ENCODE assay signal across 8 cellular contexts in the genomic region with DNA sequence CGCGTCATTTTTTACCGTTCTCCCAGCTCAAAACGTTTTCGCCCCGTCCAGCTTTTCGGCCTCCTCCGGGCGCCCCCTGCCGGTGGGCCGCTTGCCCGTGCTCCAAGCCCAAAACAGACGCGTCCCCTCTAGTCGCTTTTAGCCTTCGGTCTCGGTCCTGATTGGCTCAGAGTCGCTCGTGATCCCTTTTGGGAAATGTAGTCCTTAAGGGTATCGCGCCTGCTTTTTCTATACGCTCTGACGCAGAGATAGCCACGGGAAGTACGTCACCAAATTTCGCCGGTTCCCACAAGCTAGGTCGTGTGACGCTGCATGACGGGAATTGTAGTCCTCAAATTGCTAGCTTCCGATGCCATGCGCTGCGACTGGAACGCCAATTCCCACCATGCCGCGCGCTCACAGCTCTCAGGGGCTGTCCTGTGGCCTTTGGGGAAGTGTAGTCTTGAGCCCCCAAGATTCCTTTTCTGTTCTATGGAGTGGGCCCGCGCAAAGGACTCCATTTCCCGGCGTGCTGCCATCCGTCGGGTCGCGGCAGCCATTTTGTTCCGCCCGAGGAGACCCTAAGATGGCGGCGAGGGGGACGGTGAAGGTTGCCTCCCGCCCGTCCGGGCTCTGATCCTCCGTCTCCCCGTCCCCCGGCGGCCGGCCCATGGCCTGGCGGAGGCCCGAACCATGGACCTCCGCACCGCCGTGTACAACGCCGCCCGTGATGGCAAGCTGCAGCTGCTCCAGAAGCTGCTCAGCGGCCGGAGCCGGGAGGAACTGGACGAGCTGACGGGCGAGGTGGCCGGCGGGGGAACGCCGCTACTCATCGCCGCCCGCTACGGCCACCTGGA. TPM values are rescaled to one million over a fixed set of nuclear protein-coding genes. Genes with fewer than 3 reads are reported as not detected.
DNase-seq lines count a peak whose midpoint lies in the region; ATAC-seq and TF ChIP-seq lines count a peak whose summit lies in the region.

Gene FEM1A, plus strand, starts transcription at position 552 of the 836 bp plus-strand sequence. Its CDS starts 121 bp downstream, at position 673.

- BruUV-seq in Panc1 (replicated peaks; lab: Mats Ljungman, UMichigan), result no TSS peak

- H3K4me3 Mint-ChIP-seq in activated T-cell treated with anti-CD3 and anti-CD28 coated beads, Interleukin-2, amount 50 U/mL, for 4 hours, result peak within 1 kb of the TSS; percentile 85

- WGBS in esophagus, 2 donors, result 0 to 1% methylated on average over 75 to 80 of the region's 80 CpGs

- H3K27ac ChIP-seq in DND-41 (ENCODE audit: low read length) (peak within 1 kb of the TSS; percentile 94), KMS-11 (peak within 1 kb of the TSS; percentile 91), Panc1 (ENCODE audit: low read length) (peak within 1 kb of the TSS; percentile 77), esophagus (ENCODE audit: low read depth in 2 of 2, low read length in 1 of 2) (peak within 1 kb of the TSS; percentile 92)

- peak; percentile 99 for DNase-seq in DND-41
- peak; percentile 99 for DNase-seq in Panc1 (ENCODE audit: low read depth, low spot score)
- peak; percentile 96 for DNase-seq in activated T-cell treated with anti-CD3 and anti-CD28 coated beads, Interleukin-2, amount 50 U/mL, for 4 hours
- peak; percentile 93 to 95 for DNase-seq in stimulated activated CD8-positive, alpha-beta memory T cell treated with anti-CD3 and anti-CD28 coated beads, Interleukin-7, amount 100 ng/mL, for 1 hour (ENCODE audit: low read depth in 2 of 2)

- peaks cover 8% of the 10 kb centered on the region for H3K36me3 Mint-ChIP-seq in activated T-cell treated with anti-CD3 and anti-CD28 coated beads, Interleukin-2, amount 50 U/mL, for 4 hours (ENCODE audit: insufficient read depth)

- ATAC-seq in DND-41 (ENCODE audit: insufficient read depth, low read depth) (peak; percentile 95), GM21737 (IDR thresholded peaks at IDR 0.05; ENCODE audit: unreplicated experiment) (peak; percentile 91), Panc1 (peak; percentile 98)
- ATAC-seq in activated T-cell treated with anti-CD3 and anti-CD28 coated beads, Interleukin-2, amount 50 U/mL, for 4 hours, result peak; percentile 96 to 97

- peaks cover 41% of the 10 kb centered on the region for H3K36me3 ChIP-seq in DND-41 (ENCODE audit: insufficient read depth, low read length)
- no peaks in the 10 kb centered on the region; the same call in 1 of the 2 replicates for H3K36me3 ChIP-seq in KMS-11 (ENCODE audit: insufficient read depth)
- no peaks in the 10 kb centered on the region for H3K36me3 ChIP-seq in Panc1 (ENCODE audit: control insufficient read depth, insufficient read depth, low read length)
- peaks cover 1 to 13% of the 10 kb centered on the region in 2 donors for H3K36me3 ChIP-seq in esophagus (ENCODE audit: control insufficient read depth in 2 of 2, insufficient read depth in 2 of 2, low read length in 1 of 2)
- peaks cover 6% of the 10 kb centered on the region for H3K36me3 ChIP-seq in mucosa of stomach (ENCODE audit: control insufficient read depth, insufficient read depth, low read length)

- H2AFZ ChIP-seq in DND-41 (ENCODE audit: low read depth, low read length), result peak within 1 kb of the TSS; percentile 93
- H2AFZ ChIP-seq in KMS-11 (ENCODE audit: low read depth), result peak within 1 kb of the TSS; percentile 97

- H3K9me3 ChIP-seq in DND-41 (ENCODE audit: insufficient read depth, low read length, severe bottlenecking), result no peaks in the 10 kb centered on the region
- H3K9me3 ChIP-seq in Panc1 (ENCODE audit: control insufficient read depth, insufficient read depth, low read depth, low read length), result no peaks in the 10 kb centered on the region
- H3K9me3 ChIP-seq in esophagus (ENCODE audit: control insufficient read depth in 2 of 2, insufficient read depth in 1 of 2, low read depth in 1 of 2, low read length in 1 of 2), result no peaks in the 10 kb centered on the region
- H3K9me3 ChIP-seq in mucosa of stomach (ENCODE audit: control insufficient read depth, low read length), result no peaks in the 10 kb centered on the region

- peak within 1 kb of the TSS; percentile 71 to 86 for H3K4me3 ChIP-seq in DND-41 (ENCODE audit: low read depth in 1 of 2, low read length in 2 of 2)
- no peak within 1 kb of the TSS for H3K4me3 ChIP-seq in KMS-11 (IDR thresholded peaks at IDR 0.05; ENCODE audit: insufficient read depth, low read depth, low read length)
- peak within 1 kb of the TSS; percentile 68 to 69 for H3K4me3 ChIP-seq in Panc1 (ENCODE audit: low read depth in 2 of 2, low read length in 2 of 2)
- peak within 1 kb of the TSS; percentile 83 to 95 for H3K4me3 ChIP-seq in esophagus (ENCODE audit: low read depth in 1 of 2, low read length in 2 of 2)
- H3K4me3 ChIP-seq in mucosa of stomach (ENCODE audit: low read length), result peak within 1 kb of the TSS; percentile 63

- H3K27me3 Mint-ChIP-seq in activated T-cell treated with anti-CD3 and anti-CD28 coated beads, Interleukin-2, amount 50 U/mL, for 4 hours (ENCODE audit: low read depth), result peaks cover 2% of the 10 kb centered on the region

- in situ Hi-C loops in Panc1 (cut with HindIII; ENCODE audit: low pct_unique_long_range_greater_than_20kb, low sequenced_read_pairs), result no loop called here

- H3K4me1 ChIP-seq in DND-41 (ENCODE audit: insufficient read depth, low read length) (peaks cover 45% of the 10 kb centered on the region), KMS-11 (ENCODE audit: low read depth, poor library complexity, severe bottlenecking) (no peaks in the 10 kb centered on the region), Panc1 (ENCODE audit: control insufficient read depth, insufficient read depth, low read length) (peaks cover 11% of the 10 kb centered on the region), esophagus (ENCODE audit: control insufficient read depth in 2 of 2, insufficient read depth in 2 of 2, low read length in 1 of 2) (peaks cover 0 to 21% of the 10 kb centered on the region in 2 donors), mucosa of stomach (ENCODE audit: control insufficient read depth, insufficient read depth, low read length) (peaks cover 25% of the 10 kb centered on the region)

- POLR2A ChIA-PET in Panc1 (lab: Charles Lee), result interaction anchor here (0.5 to 0.6 kb wide), 2 partner anchors 63 to 65 kb away, joined by 3 to 14 read pairs; no protein-coding TSS in a partner anchor

- peaks cover 45% of the 10 kb centered on the region for H3K79me2 ChIP-seq in DND-41 (ENCODE audit: insufficient read depth, low read length)
- H3K79me2 ChIP-seq in KMS-11 (ENCODE audit: insufficient read depth, low read depth), result peaks cover 35% of the 10 kb centered on the region

- CTCF ChIA-PET in Panc1 (lab: Charles Lee), result interaction anchor here (0.6 to 1.7 kb wide), 14 partner anchors 25 to 1811 kb away, joined by 3 to 33 read pairs (median 5); no protein-coding TSS in a partner anchor

- TF ChIP-seq CTCF in DND-41 (IDR thresholded peaks at IDR 0.05; ENCODE audit: borderline replicate concordance, extremely low read depth, low read length, poor library complexity, severe bottlenecking) (peak; percentile 99), KMS-11 (conservative IDR thresholded peaks at IDR 0.05; ENCODE audit: low read depth, low read length) (peak; percentile 87), Panc1 (IDR thresholded peaks at IDR 0.05) (peak; percentile 96)

- no peaks in the 10 kb centered on the region for H3K27me3 ChIP-seq in DND-41 (ENCODE audit: insufficient read depth, low read length, poor library complexity)
- no peaks in the 10 kb centered on the region; the same call in 1 of the 2 replicates for H3K27me3 ChIP-seq in KMS-11 (ENCODE audit: insufficient read depth, low read depth)
- no peaks in the 10 kb centered on the region for H3K27me3 ChIP-seq in Panc1 (ENCODE audit: control insufficient read depth, insufficient read depth, low read length)
- no peaks in the 10 kb centered on the region for H3K27me3 ChIP-seq in esophagus (ENCODE audit: control insufficient read depth in 1 of 2, insufficient read depth in 2 of 2, low read length in 2 of 2)
- no peaks in the 10 kb centered on the region for H3K27me3 ChIP-seq in mucosa of stomach (ENCODE audit: control insufficient read depth, insufficient read depth, low read length)

- H3K9me3 Mint-ChIP-seq in activated T-cell treated with anti-CD3 and anti-CD28 coated beads, Interleukin-2, amount 50 U/mL, for 4 hours, result no peaks in the 10 kb centered on the region

- peaks cover 19% of the 10 kb centered on the region for H4K20me1 ChIP-seq in DND-41 (ENCODE audit: insufficient read depth, low read length)
- no peaks in the 10 kb centered on the region for H4K20me1 ChIP-seq in KMS-11 (ENCODE audit: insufficient read depth)

- peaks cover 35% of the 10 kb centered on the region for H3K4me1 Mint-ChIP-seq in activated T-cell treated with anti-CD3 and anti-CD28 coated beads, Interleukin-2, amount 50 U/mL, for 4 hours (ENCODE audit: low read depth)

- intact Hi-C loops in Panc1 (cut with micrococcal nuclease; ENCODE audit: unreplicated experiment), result loop anchor here (2.0 kb wide), 1 partner anchor 59 kb away; no protein-coding TSS in a partner anchor

- H3K4me2 ChIP-seq in DND-41 (ENCODE audit: insufficient read depth, low read length), result peak within 1 kb of the TSS; percentile 89
- peak within 1 kb of the TSS; percentile 89 for H3K4me2 ChIP-seq in KMS-11

- peak within 1 kb of the TSS; percentile 98 for H3K9ac ChIP-seq in DND-41 (ENCODE audit: low read depth, low read length)
- H3K9ac ChIP-seq in KMS-11, result peak within 1 kb of the TSS; percentile 98
- H3K9ac ChIP-seq in mucosa of stomach (ENCODE audit: low read length), result peak within 1 kb of the TSS; percentile 75

RNA-seq across cellular contexts. Expression of gene FEM1A, which starts in this region (rescaled TPM):
- total RNA-seq in Panc1 (2021; ENCODE audit: unreplicated experiment), result 13.4 TPM
- 2.0 TPM for polyA plus RNA-seq in Panc1 (2012; ENCODE audit: insufficient read length)
- total RNA-seq in activated T-cell treated with anti-CD3 and anti-CD28 coated beads, Interleukin-2, amount 50 U/mL, for 4 hours, result 10 to 100 TPM; 31.8 to 35.8 (median 34.7) TPM
- polyA plus RNA-seq in esophagus, result 1 to 10 TPM; 5.2 to 6.1 TPM
